In the genomic region with DNA sequence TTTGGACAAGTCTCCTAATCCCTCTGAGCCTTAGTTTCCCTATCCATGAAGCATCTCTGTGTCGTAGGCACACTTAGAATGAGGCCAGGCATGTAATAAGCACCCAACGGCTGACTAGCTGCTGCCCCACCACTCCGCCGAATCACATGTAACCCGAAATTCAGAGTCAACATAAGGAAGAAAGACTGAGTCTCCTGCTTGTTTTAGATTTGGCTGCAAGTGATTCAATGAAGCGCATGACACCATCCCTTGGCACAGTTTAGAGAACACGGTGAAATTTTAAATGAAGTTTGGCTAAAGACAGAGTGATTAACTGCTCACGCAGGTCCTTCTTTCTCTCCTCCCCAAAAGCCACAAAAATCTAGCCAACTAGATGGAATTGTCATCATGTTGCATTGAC, we compare ENCODE assay signal across 27 cellular contexts.
"Had no signal": no experiment of that assay in that cellular context is flagged by ENCODE, and none has a peak within 500 bp of the region (broad histone marks: within the 10 kb centered on the region; RNA-seq: fewer than 3 reads in every experiment).

No MANE protein-coding gene starts in this region.

- H3K4me1 ChIP-seq: ascending aorta, foreskin keratinocyte had no signal

- H3K27ac ChIP-seq: ascending aorta, brain microvascular endothelial cell, coronary artery, dorsolateral prefrontal cortex, esophagus muscularis mucosa, foreskin keratinocyte, gastroesophageal sphincter, VCaP had no signal

- H3K4me3 ChIP-seq: ascending aorta, coronary artery, dorsolateral prefrontal cortex, esophagus muscularis mucosa, gastroesophageal sphincter had no signal

- ATAC-seq: activated naive CD4-positive, alpha-beta T cell treated with anti-CD3 and anti-CD28 coated beads, Interleukin-2, amount 50 U/mL, for 72 hours; activated T-cell treated with anti-CD3 and anti-CD28 coated beads, Interleukin-2, amount 50 U/mL, for 72 hours; foreskin keratinocyte; gastroesophageal sphincter; T-helper 17 cell; WTC11 had no signal

- H3K27me3 ChIP-seq: ascending aorta, brain microvascular endothelial cell had no signal

- H3K36me3 ChIP-seq: ascending aorta, brain microvascular endothelial cell, esophagus muscularis mucosa, gastroesophageal sphincter had no signal

- DNase-seq: activated CD4-positive, alpha-beta memory T cell treated with anti-CD3 and anti-CD28 coated beads, Interleukin-2, amount 10 ng/mL, durations not matched to agents 7 days and 5 days; activated CD4-positive, alpha-beta T cell treated with anti-CD3 and anti-CD28 coated beads for 1 hour; activated CD4-positive, alpha-beta T cell treated with anti-CD3 and anti-CD28 coated beads for 4 hours; activated CD4-positive, alpha-beta T cell treated with anti-CD3 and anti-CD28 coated beads, Interleukin-2, amount 10 ng/mL, durations not matched to agents 7 days and 5 days; activated CD4-positive, alpha-beta T cell treated with anti-CD3 and anti-CD28 coated beads, Interleukin-2, amount 50 U/mL, for 4 hours; activated CD8-positive, alpha-beta memory T cell treated with anti-CD3 and anti-CD28 coated beads, Interleukin-2, amount 50 U/mL, for 48 hours; activated gamma-delta T cell; activated naive CD4-positive, alpha-beta T cell; activated naive CD4-positive, alpha-beta T cell treated with anti-CD3 and anti-CD28 coated beads, Interleukin-2, amount 10 ng/mL, durations not matched to agents 7 days and 5 days; activated naive CD8-positive, alpha-beta T cell treated with anti-CD3 and anti-CD28 coated beads, Interleukin-2, amount 10 ng/mL, durations not matched to agents 7 days and 5 days; activated T-cell treated with anti-CD3 and anti-CD28 coated beads for 4 hours; activated T-cell treated with anti-CD3 and anti-CD28 coated beads, Interleukin-2, amount 50 U/mL, for 24 hours; activated T-cell treated with anti-CD3 and anti-CD28 coated beads, Interleukin-2, amount 50 U/mL, for 72 hours; brain microvascular endothelial cell; dorsolateral prefrontal cortex; effector memory CD4-positive, alpha-beta T cell; endodermal cell; foreskin keratinocyte; T-helper 1 cell; T-helper 17 cell had no signal

- H3K9me3 ChIP-seq: ascending aorta, esophagus muscularis mucosa, gastroesophageal sphincter had no signal
